ENCODE assay signal across 9 cellular contexts in genomic region chr11:12888525-12889158, GRCh38.
DNase-seq lines count a peak whose midpoint lies in the region; ATAC-seq, FAIRE-seq and TF ChIP-seq lines count a peak whose summit lies in the region.
"Had no signal": no experiment of that assay in that cellular context is flagged by ENCODE, and none has a peak within 500 bp of the region (broad histone marks: within the 10 kb centered on the region; RNA-seq: fewer than 3 reads in every experiment).

No MANE protein-coding gene starts in this region.

- no peaks in the 10 kb centered on the region for H3K9me3 ChIP-seq in WERI-Rb-1 (ENCODE audit: severe bottlenecking)
- no peaks in the 10 kb centered on the region for H3K9me3 ChIP-seq in kidney (ENCODE audit: control insufficient read depth in 1 of 2, low read length in 2 of 2)

- H3K36me3 ChIP-seq in WERI-Rb-1 (peaks cover 57% of the 10 kb centered on the region), kidney (ENCODE audit: control insufficient read depth in 1 of 2, insufficient read depth in 2 of 2, low read length in 2 of 2) (peaks cover 7 to 14% of the 10 kb centered on the region in 2 donors)

- H3K4me3 ChIP-seq in WERI-Rb-1 (ENCODE audit: low read depth, low read length) (no peak overlapping the region), kidney (ENCODE audit: low read length in 2 of 2) (no peak overlapping the region)

- H3K27me3 ChIP-seq in WERI-Rb-1 (ENCODE audit: insufficient read depth, low read depth, severe bottlenecking) = no peaks in the 10 kb centered on the region

- H3K9ac ChIP-seq in kidney (ENCODE audit: low read length in 2 of 2) = no peak overlapping the region

- TF ChIP-seq CTCF in WERI-Rb-1 (IDR thresholded peaks at IDR 0.05; ENCODE audit: low read depth, low read length) (peak; percentile 75), kidney (IDR thresholded peaks at IDR 0.05; ENCODE audit: borderline replicate concordance, extremely low read depth, insufficient read depth) (peak; percentile 78)

- intact Hi-C loops in kidney (cut with DNase I) = no loop called here

- H3K4me1 ChIP-seq in kidney (ENCODE audit: control insufficient read depth in 1 of 2, insufficient read depth in 1 of 2, low read depth in 1 of 2, low read length in 2 of 2) = peaks cover 0 to 2% of the 10 kb centered on the region in 2 donors

- no peak overlapping the region for H3K27ac ChIP-seq in WERI-Rb-1
- H3K27ac ChIP-seq in caudate nucleus (ENCODE audit: low read depth, low read length) = peak overlapping the region; percentile 24
- H3K27ac ChIP-seq in kidney (ENCODE audit: low read depth in 2 of 2, low read length in 2 of 2) = no peak overlapping the region

- ATAC-seq in HG02678 (IDR thresholded peaks at IDR 0.05; ENCODE audit: unreplicated experiment) (peak; percentile 69), GM18520 (IDR thresholded peaks at IDR 0.05; ENCODE audit: unreplicated experiment) (no peak)

- DNase-seq in EH (ENCODE audit: low read depth) = peak; percentile 92
- DNase-seq in NCI-H2196 treated with DMSO at 0.1 percent for 48 hours (lab: John Stamatoyannopoulos, UW; ENCODE audit: unreplicated experiment) = peak; percentile 64
- peak; percentile 87 for DNase-seq in WERI-Rb-1
- DNase-seq in caudate nucleus (lab: John Stamatoyannopoulos, UW) = peak in 50 of 61 donors; percentile 3 to 87 (median 44)
- DNase-seq in kidney = peak; percentile 87
- peak; percentile 27 to 50 for DNase-seq in stimulated activated CD4-positive, alpha-beta T cell treated with anti-CD3 and anti-CD28 coated beads, Interleukin-1b, Interleukin-23, amount 100 ng/mL, for 1 hour (ENCODE audit: low read depth in 2 of 2)

- no peak for FAIRE-seq in kidney (lab: Jason Lieb, UNC)
- FAIRE-seq: endometrium had no signal

Comparison
In these comparisons a context has a peak if more than half of its experiments do, and no peak if none do; other contexts are left out.
1. DNase-seq: peak in every context shown above with its lines; median percentile 92 in EH; 87 in WERI-Rb-1; 87 in kidney; 64 in NCI-H2196 treated with DMSO at 0.1 percent for 48 hours; 44 in caudate nucleus; 38 in stimulated activated CD4-positive, alpha-beta T cell treated with anti-CD3 and anti-CD28 coated beads, Interleukin-1b, Interleukin-23, amount 100 ng/mL, for 1 hour.